9 cellular contexts compared by ENCODE assay signal in the genomic region with DNA sequence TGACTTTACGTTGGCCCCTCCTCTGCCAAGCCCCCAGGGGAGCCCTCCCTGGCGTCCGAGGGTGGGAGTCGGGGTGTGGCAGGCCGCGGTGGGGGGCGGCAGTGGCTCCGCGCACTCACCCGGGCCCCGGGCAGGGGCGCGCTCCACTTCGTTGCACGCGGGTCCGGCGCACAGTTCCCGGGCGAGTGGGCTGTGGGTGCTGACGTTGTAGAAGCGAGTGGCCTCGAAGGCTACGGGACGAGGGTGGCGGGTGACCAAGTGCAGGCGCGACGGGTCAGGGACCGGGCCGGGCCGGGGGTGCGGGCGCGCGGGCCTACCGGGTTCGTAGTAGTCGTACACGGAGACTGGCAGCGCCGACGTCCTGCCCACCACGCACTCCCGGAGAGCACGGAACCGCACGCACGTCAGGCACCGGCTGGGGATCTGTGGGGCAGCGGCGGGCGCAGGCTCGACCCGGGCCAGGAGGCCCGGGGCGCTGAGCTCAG. TPM values are rescaled to one million over a fixed set of nuclear protein-coding genes. Genes with fewer than 3 reads are reported as not detected.
DNase-seq lines count a peak whose midpoint lies in the region; ATAC-seq and TF ChIP-seq lines count a peak whose summit lies in the region.
"Had no signal": no experiment of that assay in that cellular context is flagged by ENCODE, and none has a peak within 500 bp of the region (broad histone marks: within the 10 kb centered on the region; RNA-seq: fewer than 3 reads in every experiment).

No MANE protein-coding gene starts in this region.

- POLR2A ChIA-PET in naive thymus-derived CD4-positive, alpha-beta T cell (lab: Charles Lee), result no interaction called here

- CTCF ChIA-PET in naive thymus-derived CD4-positive, alpha-beta T cell (lab: Charles Lee), result no interaction called here

- no peaks in the 10 kb centered on the region for H3K9me3 ChIP-seq in endodermal cell (ENCODE audit: control insufficient read depth, low read length)
- H3K9me3 ChIP-seq in naive thymus-derived CD4-positive, alpha-beta T cell (ENCODE audit: control insufficient read depth in 2 of 3, low read length in 3 of 3), result no peaks in the 10 kb centered on the region

- peaks cover 24% of the 10 kb centered on the region for H3K27me3 Mint-ChIP-seq in endodermal cell (ENCODE audit: insufficient read depth)
- H3K27me3 Mint-ChIP-seq in naive thymus-derived CD4-positive, alpha-beta T cell, result peaks cover 6 to 48% (median 19%) of the 10 kb centered on the region in 5 donors

- intact Hi-C loops in naive thymus-derived CD4-positive, alpha-beta T cell (cut with micrococcal nuclease), result loop anchor here (2.0 to 5.0 kb wide), 4 partner anchors 70 to 820 kb away; a partner anchor contains a TSS

- TF ChIP-seq CTCF in endodermal cell (conservative IDR thresholded peaks at IDR 0.05), result no peak

- no peak overlapping the region for H3K27ac Mint-ChIP-seq in endodermal cell
- peak overlapping the region in 1 of 9 donors; percentile 73 for H3K27ac Mint-ChIP-seq in naive thymus-derived CD4-positive, alpha-beta T cell

- no peak overlapping the region for H3K9ac ChIP-seq in endodermal cell (ENCODE audit: extremely low read depth, low read length, poor library complexity, severe bottlenecking)

- no peaks in the 10 kb centered on the region for H3K4me1 ChIP-seq in endodermal cell (ENCODE audit: control insufficient read depth, insufficient read depth, low read length)
- H3K4me1 ChIP-seq in naive thymus-derived CD4-positive, alpha-beta T cell (ENCODE audit: control insufficient read depth in 2 of 2, insufficient read depth in 2 of 2, low read length in 2 of 2), result peaks cover 0 to 5% of the 10 kb centered on the region in 2 donors

- DNase-seq in activated T-cell treated with anti-CD3 and anti-CD28 coated beads, Interleukin-2, amount 50 U/mL, for 1 hour, result peak; percentile 31
- DNase-seq in activated T-cell treated with anti-CD3 and anti-CD28 coated beads for 4 hours, result no peak
- peak; percentile 9 for DNase-seq in NCI-H226
- DNase-seq in endodermal cell, result no peak
- peak in 2 of 9 donors; percentile 16 to 24 for DNase-seq in naive thymus-derived CD4-positive, alpha-beta T cell
- DNase-seq in DMS79 (lab: John Stamatoyannopoulos, UW), result no peak
- DNase-seq in stimulated activated naive CD4-positive, alpha-beta T cell treated with Interleukin-2 at 50 U/mL for 16 hours (lab: John Stamatoyannopoulos, UW), result no peak
- DNase-seq in cortex of kidney (lab: John Stamatoyannopoulos, UW), result no peak
- DNase-seq: DND-41 had no signal

- peak overlapping the region; percentile 76 for H3K4me3 ChIP-seq in endodermal cell (ENCODE audit: low read length)
- peak overlapping the region; percentile 50 for H3K4me3 ChIP-seq in naive thymus-derived CD4-positive, alpha-beta T cell (ENCODE audit: low read length)

- H3K27me3 ChIP-seq in endodermal cell (ENCODE audit: control insufficient read depth, insufficient read depth, low read length, poor library complexity, severe bottlenecking), result peaks cover 31% of the 10 kb centered on the region
- no peaks in the 10 kb centered on the region for H3K27me3 ChIP-seq in naive thymus-derived CD4-positive, alpha-beta T cell (ENCODE audit: control insufficient read depth in 2 of 2, insufficient read depth in 2 of 2, low read length in 2 of 2)

- 4 to 10% methylated on average over 13 to 57 of the region's 57 CpGs for WGBS in endodermal cell (ENCODE audit: insufficient coverage in 1 of 2, insufficient read length in 1 of 2), 2 experiments

- no peak overlapping the region for H3K27ac ChIP-seq in endodermal cell (ENCODE audit: low read depth, low read length)
- H3K27ac ChIP-seq in naive thymus-derived CD4-positive, alpha-beta T cell (ENCODE audit: low read depth, low read length), result no peak overlapping the region

- peak overlapping the region; percentile 58 for H3K4me3 Mint-ChIP-seq in endodermal cell
- peak overlapping the region; percentile 48 to 86 (median 74) for H3K4me3 Mint-ChIP-seq in naive thymus-derived CD4-positive, alpha-beta T cell

- H3K4me1 Mint-ChIP-seq in endodermal cell, result no peaks in the 10 kb centered on the region
- H3K4me1 Mint-ChIP-seq in naive thymus-derived CD4-positive, alpha-beta T cell, result peaks cover 13 to 35% (median 22%) of the 10 kb centered on the region in 7 donors

- peak; percentile 8 for ATAC-seq in naive thymus-derived CD4-positive, alpha-beta T cell

- no peaks in the 10 kb centered on the region for H3K36me3 Mint-ChIP-seq in endodermal cell (ENCODE audit: low read depth)
- H3K36me3 Mint-ChIP-seq in naive thymus-derived CD4-positive, alpha-beta T cell, result no peaks in the 10 kb centered on the region

- no peaks in the 10 kb centered on the region for H3K9me3 Mint-ChIP-seq in endodermal cell
- peaks cover 0 to 3% (median 0%) of the 10 kb centered on the region in 11 donors for H3K9me3 Mint-ChIP-seq in naive thymus-derived CD4-positive, alpha-beta T cell

- H3K36me3 ChIP-seq in endodermal cell (ENCODE audit: control insufficient read depth, insufficient read depth, low read length), result no peaks in the 10 kb centered on the region
- H3K36me3 ChIP-seq in naive thymus-derived CD4-positive, alpha-beta T cell (ENCODE audit: control insufficient read depth in 2 of 3, insufficient read depth in 3 of 3, low read length in 3 of 3), result no peaks in the 10 kb centered on the region

RNA-seq across cellular contexts. Expression of a gene that starts 8.8 kb away (rescaled TPM):
- not detected for total RNA-seq in endodermal cell
- polyA plus RNA-seq in endodermal cell (2013, experiment 1 of 2), result not detected
- polyA plus RNA-seq in endodermal cell (2013, experiment 2 of 2), result not detected
- under 1 TPM in 2 of 5 experiments, not detected in 3; 0.16 to 0.19 TPM for total RNA-seq in naive thymus-derived CD4-positive, alpha-beta T cell
- polyA plus RNA-seq in naive thymus-derived CD4-positive, alpha-beta T cell, result not detected

Comparison
In these comparisons a context has a peak if more than half of its experiments do, and no peak if none do; other contexts are left out.
1. DNase-seq: peak in activated T-cell treated with anti-CD3 and anti-CD28 coated beads, Interleukin-2, amount 50 U/mL, for 1 hour (single experiment) and NCI-H226 (single experiment); none in activated T-cell treated with anti-CD3 and anti-CD28 coated beads for 4 hours (single experiment), endodermal cell (single experiment), DMS79 (single experiment), stimulated activated naive CD4-positive, alpha-beta T cell treated with Interleukin-2 at 50 U/mL for 16 hours (single experiment) and cortex of kidney (single experiment).